13 cellular contexts compared by ENCODE assay signal in the genomic region with DNA sequence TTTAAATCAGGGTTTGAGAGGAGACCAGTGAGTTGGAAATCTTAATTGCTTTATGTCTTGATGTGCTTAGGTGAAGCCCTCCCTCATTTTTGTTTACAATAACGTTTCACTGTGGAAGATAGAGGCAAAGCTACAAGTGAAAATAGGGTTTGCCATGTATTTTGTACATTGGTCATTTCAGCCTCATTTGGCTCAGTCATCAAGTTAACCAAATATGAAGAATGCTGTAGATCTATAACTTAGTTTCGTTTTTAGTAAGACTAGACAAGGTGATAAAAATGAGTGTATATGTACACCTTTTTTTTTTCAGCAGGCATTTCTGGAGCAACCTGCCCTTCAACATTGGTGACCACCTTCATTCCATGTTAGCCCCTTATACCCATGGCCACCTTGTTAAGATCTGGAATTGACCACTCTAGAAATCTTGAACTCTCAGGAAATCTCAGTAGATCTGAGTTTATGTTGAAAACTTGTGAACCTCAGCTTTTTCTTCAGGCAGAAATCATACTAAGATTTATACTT. TPM values are rescaled to one million over a fixed set of nuclear protein-coding genes. Genes with fewer than 3 reads are reported as not detected.
A peak's percentile ranks its signal among the peaks of the same experiment; 100 is the strongest.
DNase-seq lines count a peak whose midpoint lies in the region; ATAC-seq and TF ChIP-seq lines count a peak whose summit lies in the region.
"Had no signal": no experiment of that assay in that cellular context is flagged by ENCODE, and none has a peak within 500 bp of the region (broad histone marks: within the 10 kb centered on the region; RNA-seq: fewer than 3 reads in every experiment).

No MANE protein-coding gene starts in this region.

- peaks cover 0 to 47% (median 23%) of the 10 kb centered on the region in 11 experiments; a peak in 11 of 22 replicates for H4K20me1 ChIP-seq in BLaER1 treated with 17β-estradiol and CSF1 and Interleukin-3, amounts not matched to agents 10 nM and 100 nM

- no peak overlapping the region for H3K9ac ChIP-seq in BLaER1 treated with 17β-estradiol and CSF1 and Interleukin-3, amounts not matched to agents 10 nM and 100 nM

- DNase-seq in GM12865 (ENCODE audit: low read depth) (peak; percentile 50), immature natural killer cell (no peak), MV-4-11 (lab: John Stamatoyannopoulos, UW) (no peak), kidney tubule cell (ENCODE audit: low spot score) (no peak), HuH-7 (ENCODE audit: low spot score) (no peak)
- DNase-seq: activated CD4-positive, alpha-beta T cell treated with anti-CD3 and anti-CD28 coated beads, Interleukin-2, amount 50 U/mL, for 1 hour; amygdala; GDM1; stimulated activated CD4-positive, alpha-beta T cell treated with anti-CD3 and anti-CD28 coated beads, Interleukin-4, amount 100 ng/mL, for 24 hours had no signal

- peaks cover 0 to 5% (median 0%) of the 10 kb centered on the region in 3 donors for H3K36me3 Mint-ChIP-seq in immature natural killer cell

- peaks cover 69 to 85% of the 10 kb centered on the region in 2 donors for H3K4me1 Mint-ChIP-seq in immature natural killer cell

- no peaks in the 10 kb centered on the region for H3K27me3 ChIP-seq in BLaER1 treated with 17β-estradiol and CSF1 and Interleukin-3, amounts not matched to agents 10 nM and 100 nM

- no peak overlapping the region for H3K27ac ChIP-seq in BLaER1 treated with 17β-estradiol and CSF1 and Interleukin-3, amounts not matched to agents 10 nM and 100 nM
- H3K27ac ChIP-seq in VCaP, result peak overlapping the region; percentile 99

- peaks cover 45 to 59% (median 49%) of the 10 kb centered on the region in 10 experiments for H3K4me1 ChIP-seq in BLaER1 treated with 17β-estradiol and CSF1 and Interleukin-3, amounts not matched to agents 10 nM and 100 nM

- peaks cover 6 to 32% (median 13%) of the 10 kb centered on the region in 11 experiments; a peak in 11 of 22 replicates for H3K36me3 ChIP-seq in BLaER1 treated with 17β-estradiol and CSF1 and Interleukin-3, amounts not matched to agents 10 nM and 100 nM

- ATAC-seq in GM21737 (IDR thresholded peaks at IDR 0.05; ENCODE audit: unreplicated experiment), result no peak

- H3K9me3 ChIP-seq in BLaER1 treated with 17β-estradiol and CSF1 and Interleukin-3, amounts not matched to agents 10 nM and 100 nM (replicated peaks in 1 of 11), result no peaks in the 10 kb centered on the region

- no peak overlapping the region for H3K4me3 ChIP-seq in BLaER1 treated with 17β-estradiol and CSF1 and Interleukin-3, amounts not matched to agents 10 nM and 100 nM
- peak overlapping the region; percentile 90 for H3K4me3 ChIP-seq in GM12865 (ENCODE audit: low read depth, low read length)

- H3K9me3 Mint-ChIP-seq in immature natural killer cell, result no peaks in the 10 kb centered on the region

- H3K4me2 ChIP-seq in BLaER1 treated with 17β-estradiol and CSF1 and Interleukin-3, amounts not matched to agents 10 nM and 100 nM, result peak overlapping the region; percentile 84 to 96 (median 90); a peak in 18 of 22 replicates

- H3K27me3 Mint-ChIP-seq in immature natural killer cell (ENCODE audit: low read depth in 3 of 3), result peaks cover 7 to 16% (median 12%) of the 10 kb centered on the region in 3 donors

- peak overlapping the region; percentile 51 to 97 (median 86) for H3K27ac Mint-ChIP-seq in immature natural killer cell

- no peak for TF ChIP-seq CTCF in GM12865 (IDR thresholded peaks at IDR 0.05; ENCODE audit: insufficient read depth, low read depth, low read length, missing control alignments)
- no peak for TF ChIP-seq CTCF in VCaP (conservative IDR thresholded peaks at IDR 0.05)

- peak overlapping the region; percentile 49 to 56 (median 51) for H3K4me3 Mint-ChIP-seq in immature natural killer cell
- H3K4me3 Mint-ChIP-seq: CD14-positive monocyte had no signal

RNA-seq across cellular contexts. Expression of a gene that starts 2.9 kb away (rescaled TPM):
- 10 to 100 TPM; 33.8 to 66.0 (median 53.4) TPM for polyA plus RNA-seq in immature natural killer cell

RNA-seq across cellular contexts. Expression of a gene that starts 28.9 kb away (rescaled TPM):
- 1 to 10 TPM in 2 of 3 donors, under 1 TPM in 1; 0.31 to 1.7 (median 1.3) TPM for polyA plus RNA-seq in immature natural killer cell
